Comparison of ENCODE assay signal across 10 cellular contexts in the genomic region with DNA sequence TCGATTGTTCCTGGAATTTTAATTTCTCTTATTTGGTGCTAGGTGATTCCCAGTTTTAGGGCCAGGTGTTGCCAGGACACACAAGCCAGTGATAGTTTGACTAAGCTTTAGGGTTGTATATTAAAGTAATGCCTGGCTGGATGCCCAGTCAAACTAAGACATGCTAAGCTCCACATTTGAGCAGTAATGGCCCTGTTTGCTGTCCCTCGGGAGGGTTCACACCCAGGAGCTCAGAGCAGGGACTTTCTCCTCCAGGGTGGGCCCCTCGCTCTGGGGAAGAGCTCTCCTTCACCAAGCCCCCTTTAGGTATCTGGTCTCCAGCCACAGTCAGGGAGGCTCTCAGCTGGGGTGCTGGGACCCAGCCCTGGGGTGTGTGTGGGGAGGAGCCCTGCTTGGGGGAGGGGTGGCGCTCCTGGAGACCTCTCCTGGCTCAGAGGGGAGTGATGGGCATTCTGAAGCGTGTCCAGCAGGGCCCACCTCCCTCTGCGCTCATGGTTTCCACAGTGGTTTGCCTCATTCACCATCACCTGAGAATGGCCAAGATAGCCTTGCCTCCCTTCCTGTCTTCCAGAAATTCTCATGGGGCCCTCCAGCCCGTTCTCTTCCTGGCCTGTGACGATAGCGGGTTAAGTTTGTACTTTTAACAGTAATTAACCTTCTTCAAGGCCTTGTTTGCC. TPM values are rescaled to one million over a fixed set of nuclear protein-coding genes. Genes with fewer than 3 reads are reported as not detected.
DNase-seq lines count a peak whose midpoint lies in the region; ATAC-seq and TF ChIP-seq lines count a peak whose summit lies in the region.
"Had no signal": no experiment of that assay in that cellular context is flagged by ENCODE, and none has a peak within 500 bp of the region (broad histone marks: within the 10 kb centered on the region; RNA-seq: fewer than 3 reads in every experiment).

No MANE protein-coding gene starts in this region.

- H2AFZ ChIP-seq in OCI-LY3 (ENCODE audit: low read depth, low read length), result no peak overlapping the region

- H3K4me1 ChIP-seq in OCI-LY3 (ENCODE audit: low read length) (peaks cover 49% of the 10 kb centered on the region), mucosa of descending colon (ENCODE audit: low read depth) (peaks cover 64% of the 10 kb centered on the region)

- H3K9ac ChIP-seq in OCI-LY3 (ENCODE audit: low read length), result no peak overlapping the region

- intact Hi-C loops in mucosa of descending colon (cut with DNase I, micrococcal nuclease), result no loop called here

- H3K27me3 ChIP-seq in H7 (ENCODE audit: control insufficient read depth, insufficient read depth, low read length) (no peaks in the 10 kb centered on the region), OCI-LY3 (ENCODE audit: low read depth, low read length) (peaks cover 4% of the 10 kb centered on the region)

- H3K79me2 ChIP-seq in OCI-LY3 (ENCODE audit: low read length), result peaks cover 41% of the 10 kb centered on the region

- peaks cover 69% of the 10 kb centered on the region for H4K20me1 ChIP-seq in OCI-LY3 (ENCODE audit: insufficient read depth, low read length)

- H3K4me2 ChIP-seq in OCI-LY3 (ENCODE audit: low read length), result peak overlapping the region; percentile 73

- no peak overlapping the region for H3K4me3 ChIP-seq in H7 (ENCODE audit: insufficient read depth, low read depth, low read length)
- H3K4me3 ChIP-seq in OCI-LY3 (ENCODE audit: low read length), result peak overlapping the region; percentile 35
- H3K4me3 ChIP-seq in mucosa of descending colon, result no peak overlapping the region

- no peaks in the 10 kb centered on the region for H3K9me3 ChIP-seq in OCI-LY3 (ENCODE audit: insufficient read depth, low read length)
- H3K9me3 ChIP-seq in mucosa of descending colon, result no peaks in the 10 kb centered on the region

- ATAC-seq in mucosa of descending colon, result peak; percentile 83
- no peak for ATAC-seq in activated CD4-positive, CD25-positive, alpha-beta regulatory T cell treated with anti-CD3 and anti-CD28 coated beads, Interleukin-2, amount 50 U/mL, for 24 hours

- no peaks in the 10 kb centered on the region for H3K36me3 ChIP-seq in H7 (replicated peaks; ENCODE audit: control insufficient read depth, insufficient read depth, low read length)
- H3K36me3 ChIP-seq in OCI-LY3 (replicated peaks; ENCODE audit: low read depth, low read length), result no peaks in the 10 kb centered on the region
- no peaks in the 10 kb centered on the region for H3K36me3 ChIP-seq in mucosa of descending colon (ENCODE audit: low read depth)

- DNase-seq in NCI-H1417 (lab: John Stamatoyannopoulos, UW) (peak in 2 of 3 experiments; percentile 30 to 40), NCI-H1417 treated with DMSO at 0.1 percent for 48 hours (lab: John Stamatoyannopoulos, UW) (no peak), H7 (peak; percentile 55), mucosa of descending colon (peak in 2 of 3 donors; percentile 59 to 83), NOMO-1 treated with dmso at 0.1 percent for 144 hours (lab: John Stamatoyannopoulos, UW; ENCODE audit: unreplicated experiment) (no peak), mucosa of gallbladder (ENCODE audit: low spot score) (no peak)
- DNase-seq: Right ventricle myocardium superior had no signal

- no peak overlapping the region for H3K27ac ChIP-seq in OCI-LY3 (ENCODE audit: low read length)
- H3K27ac ChIP-seq: HL-60 had no signal

- no peak for TF ChIP-seq CTCF in OCI-LY3 (IDR thresholded peaks at IDR 0.05; ENCODE audit: low read depth, low read length)
- no peak for TF ChIP-seq CTCF in mucosa of descending colon (IDR thresholded peaks at IDR 0.05)

RNA-seq across cellular contexts. Expression of gene INPP4A, which starts 31.7 kb away (rescaled TPM):
- 30.3 and 32.0 TPM in 2 replicates for total RNA-seq in H7 (2014; rRNA removed; shearing (Covaris generic))
- total RNA-seq in mucosa of descending colon (10 to 100 TPM; 18.2 to 39.8 (median 19.1) TPM), mucosa of gallbladder (32.7 TPM)

Comparison
In these comparisons a context has a peak if more than half of its experiments do, and no peak if none do; other contexts are left out.
1. DNase-seq: peak in NCI-H1417 (2 of 3), H7 (single experiment) and mucosa of descending colon (2 of 3); none in NCI-H1417 treated with DMSO at 0.1 percent for 48 hours (single experiment), NOMO-1 treated with dmso at 0.1 percent for 144 hours (single experiment) and mucosa of gallbladder (single experiment).